In the genomic region with DNA sequence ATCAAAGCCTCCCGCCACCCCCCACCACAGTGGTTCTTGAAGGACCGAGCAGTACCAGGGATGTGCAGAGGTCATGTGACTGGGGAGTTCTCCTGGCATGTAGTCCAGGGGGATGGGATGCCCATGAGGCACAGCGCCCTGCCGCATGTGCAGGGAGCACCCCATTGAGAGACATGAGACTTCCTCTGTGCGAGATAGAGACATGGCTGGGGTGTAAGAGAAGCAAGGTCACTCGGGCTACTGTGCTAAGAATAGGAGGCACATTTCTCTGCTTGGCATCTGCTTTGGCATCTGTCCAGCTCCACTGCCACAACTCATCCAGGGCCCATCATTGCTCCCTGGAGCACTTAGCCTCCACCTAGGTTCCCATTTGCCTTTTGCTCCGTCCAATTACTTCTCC, we compare ENCODE assay signal across 1 cellular context.
TF ChIP-seq lines count a peak whose summit lies in the region.

No MANE protein-coding gene starts in this region.

TF ChIP-seq in K562, 482 proteins besides CTCF, POLR2A, EP300 and RAD21:
- TF ChIP-seq NFIC (IDR thresholded peaks at IDR 0.05) = peak; percentile 49
- TF ChIP-seq, protein P1, sequence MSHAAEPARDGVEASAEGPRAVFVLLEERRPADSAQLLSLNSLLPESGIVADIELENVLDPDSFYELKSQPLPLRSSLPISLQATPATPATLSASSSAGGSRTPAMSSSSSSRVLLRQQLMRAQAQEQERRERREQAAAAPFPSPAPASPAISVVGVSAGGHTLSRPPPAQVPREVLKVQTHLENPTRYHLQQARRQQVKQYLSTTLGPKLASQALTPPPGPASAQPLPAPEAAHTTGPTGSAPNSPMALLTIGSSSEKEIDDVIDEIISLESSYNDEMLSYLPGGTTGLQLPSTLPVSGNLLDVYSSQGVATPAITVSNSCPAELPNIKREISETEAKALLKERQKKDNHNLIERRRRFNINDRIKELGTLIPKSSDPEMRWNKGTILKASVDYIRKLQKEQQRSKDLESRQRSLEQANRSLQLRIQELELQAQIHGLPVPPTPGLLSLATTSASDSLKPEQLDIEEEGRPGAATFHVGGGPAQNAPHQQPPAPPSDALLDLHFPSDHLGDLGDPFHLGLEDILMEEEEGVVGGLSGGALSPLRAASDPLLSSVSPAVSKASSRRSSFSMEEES (CRISPR knock-in tag; IDR thresholded peaks at IDR 0.05) = peak; percentile 14; the same call in 1 of the 2 replicates
- TF ChIP-seq POLR2G (IDR thresholded peaks at IDR 0.05; ENCODE audit: low read depth, low read length) = no peak
- TF ChIP-seq TEAD2 (tag; IDR thresholded peaks at IDR 0.05) = no peak
TF ChIP-seq in K562: peak in this region for 2.
